Comparison of ENCODE assay signal across 8 cellular contexts in genomic region chr7:29091722-29092121, GRCh38. TPM values are rescaled to one million over a fixed set of nuclear protein-coding genes. Genes with fewer than 3 reads are reported as not detected.
DNase-seq lines count a peak whose midpoint lies in the region; ATAC-seq and TF ChIP-seq lines count a peak whose summit lies in the region.

No MANE protein-coding gene starts in this region.

- H3K9me3 ChIP-seq in MG63 = no peaks in the 10 kb centered on the region

- POLR2A ChIA-PET in activated CD8-positive, alpha-beta T cell treated with anti-CD3 and anti-CD28 coated beads for 36 hours (lab: Charles Lee) = no interaction called here

- H3K4me3 Mint-ChIP-seq in activated CD8-positive, alpha-beta T cell treated with anti-CD3 and anti-CD28 coated beads for 36 hours = peak overlapping the region; percentile 59

- no peaks in the 10 kb centered on the region for H3K36me3 Mint-ChIP-seq in activated CD8-positive, alpha-beta T cell treated with anti-CD3 and anti-CD28 coated beads for 36 hours (ENCODE audit: low read depth)

- H3K4me1 Mint-ChIP-seq in activated CD8-positive, alpha-beta T cell treated with anti-CD3 and anti-CD28 coated beads for 36 hours (ENCODE audit: low read depth) = peaks cover 9% of the 10 kb centered on the region

- H3K27me3 Mint-ChIP-seq in activated CD8-positive, alpha-beta T cell treated with anti-CD3 and anti-CD28 coated beads for 36 hours = peaks cover 7% of the 10 kb centered on the region

- TF ChIP-seq CTCF in GM12872 (IDR thresholded peaks at IDR 0.05; ENCODE audit: insufficient read depth, low read depth, low read length) = peak; percentile 30; the same call in 1 of the 3 replicates
- TF ChIP-seq CTCF in activated CD8-positive, alpha-beta T cell treated with anti-CD3 and anti-CD28 coated beads for 36 hours (IDR thresholded peaks at IDR 0.05) = no peak

- H3K27me3 ChIP-seq in MG63 = no peaks in the 10 kb centered on the region

- CTCF ChIA-PET in activated CD8-positive, alpha-beta T cell treated with anti-CD3 and anti-CD28 coated beads for 36 hours (lab: Charles Lee) = interaction anchor here (0.6 to 4.0 kb wide), 7 partner anchors 10 to 170 kb away, joined by 3 to 22 read pairs (median 6); no protein-coding TSS in a partner anchor

- DNase-seq in activated CD8-positive, alpha-beta T cell treated with anti-CD3 and anti-CD28 coated beads for 36 hours = peak; percentile 7
- peak; percentile 12 to 60 for DNase-seq in lung microvascular endothelial cell (ENCODE audit: low read depth in 2 of 2)
- DNase-seq in NCI-H1092 treated with DMSO at 0.1 percent for 48 hours (lab: John Stamatoyannopoulos, UW) = no peak
- DNase-seq in MG63 = no peak
- no peak for DNase-seq in DMS79 treated with DMSO at 0.1 percent for 48 hours (lab: John Stamatoyannopoulos, UW)

- intact Hi-C loops in activated CD8-positive, alpha-beta T cell treated with anti-CD3 and anti-CD28 coated beads for 36 hours (cut with micrococcal nuclease) = no loop called here

- H3K27ac Mint-ChIP-seq in activated CD8-positive, alpha-beta T cell treated with anti-CD3 and anti-CD28 coated beads for 36 hours = no peak overlapping the region

- no peak overlapping the region for H3K4me3 ChIP-seq in MG63

- H3K36me3 ChIP-seq in MG63 = no peaks in the 10 kb centered on the region

- no peaks in the 10 kb centered on the region for H3K9me3 Mint-ChIP-seq in activated CD8-positive, alpha-beta T cell treated with anti-CD3 and anti-CD28 coated beads for 36 hours

- peak; percentile 79 for ATAC-seq in HG02623 (IDR thresholded peaks at IDR 0.05; ENCODE audit: unreplicated experiment)
- ATAC-seq in activated CD8-positive, alpha-beta T cell treated with anti-CD3 and anti-CD28 coated beads for 36 hours = peak; percentile 86
- ATAC-seq in GM18502 (IDR thresholded peaks at IDR 0.05; ENCODE audit: poor library complexity, unreplicated experiment) = no peak

RNA-seq across cellular contexts. Expression of gene CPVL, which starts 54.6 kb away (rescaled TPM):
- not detected for total RNA-seq in activated CD8-positive, alpha-beta T cell treated with anti-CD3 and anti-CD28 coated beads for 36 hours
- total RNA-seq in lung microvascular endothelial cell = 0.22 and 0.40 TPM in 2 replicates
- 7.0 and 8.9 TPM in 2 replicates for total RNA-seq in MG63 (2014; rRNA removed; shearing (Covaris generic); ENCODE audit: low replicate concordance)

Comparison
In these comparisons a context has a peak if more than half of its experiments do, and no peak if none do; other contexts are left out.
1. DNase-seq: peak in activated CD8-positive, alpha-beta T cell treated with anti-CD3 and anti-CD28 coated beads for 36 hours (single experiment) and lung microvascular endothelial cell (2 of 2); none in NCI-H1092 treated with DMSO at 0.1 percent for 48 hours (single experiment), MG63 (single experiment) and DMS79 treated with DMSO at 0.1 percent for 48 hours (single experiment).